10 cellular contexts compared by ENCODE assay signal in genomic region chr2:57558312-57558711, GRCh38.
"Had no signal": no experiment of that assay in that cellular context is flagged by ENCODE, and none has a peak within 500 bp of the region (broad histone marks: within the 10 kb centered on the region; RNA-seq: fewer than 3 reads in every experiment).

No MANE protein-coding gene starts in this region.

- H2AFZ ChIP-seq: GM23338 had no signal

- H3K4me3 ChIP-seq: GM23338, K562 had no signal

- DNase-seq: H9, HFFc6, IMR-90, KG1 had no signal

- H3K4me2 ChIP-seq: GM23338 had no signal

- ATAC-seq: GM23338, HCT116, K562 had no signal

- FAIRE-seq: H1, H54, HTR-8/SVneo, K562 had no signal
